ENCODE assay signal across 32 cellular contexts in the genomic region with DNA sequence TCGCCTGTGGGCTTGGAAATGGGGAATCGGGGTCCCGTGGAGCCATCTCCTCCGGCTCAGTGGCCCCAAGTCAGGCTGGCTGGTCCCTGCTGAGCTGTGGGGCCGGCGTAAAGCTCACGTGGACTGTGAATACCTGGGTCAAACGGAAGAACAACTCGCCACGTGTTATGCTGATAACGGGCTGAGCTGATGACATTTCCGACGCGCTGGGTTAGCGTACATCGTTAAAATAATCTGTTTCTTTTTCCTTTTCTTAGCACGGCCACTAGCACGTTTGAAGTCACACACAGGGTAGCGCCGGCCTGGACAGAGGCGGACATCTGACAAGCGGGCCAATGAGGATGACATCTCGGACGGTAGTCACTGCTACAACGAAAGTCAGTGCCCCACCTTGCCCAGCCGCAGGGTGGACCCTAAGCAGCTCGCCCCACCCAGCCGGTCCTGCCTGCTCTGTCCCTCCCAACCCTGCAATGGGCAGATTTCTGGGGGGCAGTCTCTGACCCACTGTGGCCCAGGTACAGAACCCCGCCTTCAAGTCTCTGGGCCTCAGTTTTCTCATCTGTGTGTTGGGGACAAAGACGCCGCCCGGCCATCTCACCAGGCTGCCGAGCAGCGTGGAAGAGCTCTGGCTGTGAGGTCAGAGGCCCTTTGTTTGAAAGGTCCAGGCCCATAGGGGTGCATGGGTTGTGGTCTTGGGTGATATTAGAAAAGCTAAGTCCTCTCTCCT. TPM values are rescaled to one million over a fixed set of nuclear protein-coding genes. Genes with fewer than 3 reads are reported as not detected.
"Had no signal": no experiment of that assay in that cellular context is flagged by ENCODE, and none has a peak within 500 bp of the region (broad histone marks: within the 10 kb centered on the region; RNA-seq: fewer than 3 reads in every experiment).

No MANE protein-coding gene starts in this region.

- H3K4me3 ChIP-seq: SJCRH30, SK-N-MC had no signal

- DNase-seq: activated CD4-positive, alpha-beta memory T cell treated with anti-CD3 and anti-CD28 coated beads, Interleukin-2, amount 10 ng/mL, durations not matched to agents 7 days and 5 days; activated CD4-positive, alpha-beta T cell treated with anti-CD3 and anti-CD28 coated beads for 1 hour; activated CD4-positive, alpha-beta T cell treated with anti-CD3 and anti-CD28 coated beads for 48 hours; activated CD4-positive, CD25-positive, alpha-beta regulatory T cell; activated CD8-positive, alpha-beta memory T cell treated with anti-CD3 and anti-CD28 coated beads for 24 hours; activated CD8-positive, alpha-beta memory T cell treated with anti-CD3 and anti-CD28 coated beads, Interleukin-2, amount 10 ng/mL, durations not matched to agents 7 days and 5 days; activated CD8-positive, alpha-beta memory T cell treated with anti-CD3 and anti-CD28 coated beads, Interleukin-2, amount 50 U/mL, for 48 hours; activated effector memory CD4-positive, alpha-beta T cell treated with Interleukin-2 at 50 U/mL for 16 hours; activated naive CD4-positive, alpha-beta T cell treated with anti-CD3 and anti-CD28 coated beads, Interleukin-2, amount 10 ng/mL, durations not matched to agents 7 days and 5 days; activated naive CD8-positive, alpha-beta T cell treated with anti-CD3 and anti-CD28 coated beads, Interleukin-2, amount 50 U/mL, for 24 hours; activated T-cell treated with anti-CD3 and anti-CD28 coated beads, Interleukin-2, amount 50 U/mL, for 48 hours; anterior cingulate cortex; caudate nucleus; NCI-H1105; NCI-H1436; NCI-H1694 treated with DMSO at 0.1 percent for 48 hours; NCI-H2029; NCI-H345; NCI-H524 treated with DMSO at 0.1 percent for 48 hours; SHP77; SJCRH30; T1000; WERI-Rb-1 had no signal

- H3K9me3 ChIP-seq: SJCRH30 had no signal

- H3K4me1 Mint-ChIP-seq: activated CD4-positive, alpha-beta memory T cell treated with anti-CD3 and anti-CD28 coated beads, Interleukin-2, amount 10 ng/mL, durations not matched to agents 7 days and 5 days; activated CD8-positive, alpha-beta memory T cell treated with anti-CD3 and anti-CD28 coated beads, Interleukin-2, amount 10 ng/mL, durations not matched to agents 7 days and 5 days; activated naive CD4-positive, alpha-beta T cell treated with anti-CD3 and anti-CD28 coated beads, Interleukin-2, amount 10 ng/mL, durations not matched to agents 7 days and 5 days; activated naive CD8-positive, alpha-beta T cell treated with anti-CD3 and anti-CD28 coated beads, Interleukin-2, amount 50 U/mL, for 24 hours had no signal

- H3K4me3 Mint-ChIP-seq: activated CD4-positive, alpha-beta memory T cell treated with anti-CD3 and anti-CD28 coated beads, Interleukin-2, amount 10 ng/mL, durations not matched to agents 7 days and 5 days; activated CD8-positive, alpha-beta memory T cell treated with anti-CD3 and anti-CD28 coated beads, Interleukin-2, amount 10 ng/mL, durations not matched to agents 7 days and 5 days; activated naive CD4-positive, alpha-beta T cell treated with anti-CD3 and anti-CD28 coated beads, Interleukin-2, amount 10 ng/mL, durations not matched to agents 7 days and 5 days; activated naive CD8-positive, alpha-beta T cell; activated naive CD8-positive, alpha-beta T cell treated with anti-CD3 and anti-CD28 coated beads, Interleukin-2, amount 50 U/mL, for 24 hours; brain had no signal

- H3K27ac ChIP-seq: SJCRH30, SK-N-MC, WERI-Rb-1 had no signal

- H3K9me3 Mint-ChIP-seq: activated CD4-positive, alpha-beta memory T cell treated with anti-CD3 and anti-CD28 coated beads, Interleukin-2, amount 10 ng/mL, durations not matched to agents 7 days and 5 days; activated naive CD4-positive, alpha-beta T cell treated with anti-CD3 and anti-CD28 coated beads, Interleukin-2, amount 10 ng/mL, durations not matched to agents 7 days and 5 days; activated naive CD8-positive, alpha-beta T cell treated with anti-CD3 and anti-CD28 coated beads, Interleukin-2, amount 50 U/mL, for 24 hours had no signal

- H3K36me3 ChIP-seq: SJCRH30, WERI-Rb-1 had no signal

- H3K4me1 ChIP-seq: SJCRH30 had no signal

- H3K27me3 Mint-ChIP-seq: activated CD4-positive, alpha-beta memory T cell treated with anti-CD3 and anti-CD28 coated beads, Interleukin-2, amount 10 ng/mL, durations not matched to agents 7 days and 5 days; activated CD8-positive, alpha-beta memory T cell treated with anti-CD3 and anti-CD28 coated beads, Interleukin-2, amount 10 ng/mL, durations not matched to agents 7 days and 5 days had no signal

- H3K27ac Mint-ChIP-seq: activated CD4-positive, alpha-beta memory T cell treated with anti-CD3 and anti-CD28 coated beads, Interleukin-2, amount 10 ng/mL, durations not matched to agents 7 days and 5 days; activated CD8-positive, alpha-beta memory T cell treated with anti-CD3 and anti-CD28 coated beads, Interleukin-2, amount 10 ng/mL, durations not matched to agents 7 days and 5 days; activated naive CD4-positive, alpha-beta T cell treated with anti-CD3 and anti-CD28 coated beads, Interleukin-2, amount 10 ng/mL, durations not matched to agents 7 days and 5 days; activated naive CD8-positive, alpha-beta T cell; activated naive CD8-positive, alpha-beta T cell treated with anti-CD3 and anti-CD28 coated beads, Interleukin-2, amount 50 U/mL, for 24 hours had no signal

- FAIRE-seq: bronchial epithelial cell had no signal

- H3K36me3 Mint-ChIP-seq: activated CD8-positive, alpha-beta memory T cell treated with anti-CD3 and anti-CD28 coated beads, Interleukin-2, amount 10 ng/mL, durations not matched to agents 7 days and 5 days; activated naive CD4-positive, alpha-beta T cell treated with anti-CD3 and anti-CD28 coated beads, Interleukin-2, amount 10 ng/mL, durations not matched to agents 7 days and 5 days; activated naive CD8-positive, alpha-beta T cell; brain had no signal

RNA-seq across cellular contexts. Expression of a gene that starts 20.0 kb away (rescaled TPM):
- total RNA-seq: activated CD4-positive, alpha-beta memory T cell treated with anti-CD3 and anti-CD28 coated beads, Interleukin-2, amount 10 ng/mL, durations not matched to agents 7 days and 5 days; activated CD8-positive, alpha-beta memory T cell treated with anti-CD3 and anti-CD28 coated beads, Interleukin-2, amount 10 ng/mL, durations not matched to agents 7 days and 5 days; M059J; NCI-H460; RPMI7951; SJCRH30; T-helper 1 cell treated with Interleukin-12 subunit alpha and Interleukin-12 subunit beta and Interleukin-4 antibody, amounts not matched to agents 30 ng/mL and 1 ng/mL, for 36 hours; T-helper 2 cell treated with Interferon-gamma antibody and Interleukin-4, amounts not matched to agents 100 ng/mL and 5 ng/mL, for 36 hours had no signal

RNA-seq across cellular contexts. Expression of a gene that starts 28.5 kb away (rescaled TPM):
- total RNA-seq: activated CD4-positive, alpha-beta memory T cell treated with anti-CD3 and anti-CD28 coated beads, Interleukin-2, amount 10 ng/mL, durations not matched to agents 7 days and 5 days; activated CD8-positive, alpha-beta memory T cell treated with anti-CD3 and anti-CD28 coated beads, Interleukin-2, amount 10 ng/mL, durations not matched to agents 7 days and 5 days; bronchial epithelial cell; M059J; RPMI7951; SJCRH30; T-helper 1 cell treated with Interleukin-12 subunit alpha and Interleukin-12 subunit beta and Interleukin-4 antibody, amounts not matched to agents 30 ng/mL and 1 ng/mL, for 36 hours; T-helper 2 cell treated with Interferon-gamma antibody and Interleukin-4, amounts not matched to agents 100 ng/mL and 5 ng/mL, for 36 hours had no signal
